ENCODE assay signal across 13 cellular contexts in the genomic region with DNA sequence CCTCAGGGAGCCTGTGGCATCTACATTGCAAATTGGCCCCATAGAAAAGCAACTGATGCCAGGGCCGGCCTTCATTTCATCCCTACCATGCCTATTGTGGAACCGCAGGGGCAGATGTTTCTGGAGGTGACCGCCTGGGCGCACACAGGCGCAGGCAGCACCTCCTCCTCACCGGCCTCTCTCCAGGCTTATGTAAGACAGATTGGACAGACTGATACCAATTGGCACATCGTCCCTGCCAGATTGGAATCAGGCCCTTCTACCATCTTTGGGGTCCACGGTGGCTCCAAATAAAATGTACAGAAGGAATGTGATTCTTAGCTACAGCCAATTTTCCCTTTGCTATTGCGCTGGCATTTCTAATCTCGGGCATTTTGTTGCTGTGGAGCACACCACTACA.
DNase-seq lines count a peak whose midpoint lies in the region; ATAC-seq and TF ChIP-seq lines count a peak whose summit lies in the region.
"Had no signal": no experiment of that assay in that cellular context is flagged by ENCODE, and none has a peak within 500 bp of the region (broad histone marks: within the 10 kb centered on the region; RNA-seq: fewer than 3 reads in every experiment).

No MANE protein-coding gene starts in this region.

- no peaks in the 10 kb centered on the region for H3K36me3 Mint-ChIP-seq in endodermal cell (ENCODE audit: low read depth)
- H3K36me3 Mint-ChIP-seq: CD4-positive, CD25-positive, alpha-beta regulatory T cell; CD8-positive, alpha-beta memory T cell had no signal

- H2BK15ac ChIP-seq in IMR-90 (ENCODE audit: low read depth, low read length) = no peak overlapping the region; the same call in 2 of the 3 replicates

- peak overlapping the region; percentile 30; the same call in 1 of the 2 replicates for H3K18ac ChIP-seq in IMR-90 (ENCODE audit: low read depth, low read length)

- peaks cover 20 to 47% of the 10 kb centered on the region in 2 experiments; a peak in 3 of 4 replicates for H3K79me1 ChIP-seq in IMR-90 (ENCODE audit: low read depth in 1 of 2, low read length in 2 of 2)

- H3K4me1 Mint-ChIP-seq in endodermal cell = peaks cover 3% of the 10 kb centered on the region
- H3K4me1 Mint-ChIP-seq: CD8-positive, alpha-beta memory T cell had no signal

- H2BK120ac ChIP-seq in IMR-90 (ENCODE audit: low read depth, low read length) = peak overlapping the region; percentile 92; the same call in 1 of the 2 replicates

- dilution Hi-C loops in IMR-90 (cut with HindIII; ENCODE audit: low sequenced_read_pairs, unreplicated experiment) = no loop called here

- H4K8ac ChIP-seq in IMR-90 (ENCODE audit: low read depth in 2 of 2, low read length in 2 of 2) = peak overlapping the region in 1 of 2 experiments; percentile 87; a peak in 1 of 4 replicates

- H3K4me3 ChIP-seq in IMR-90 (ENCODE audit: insufficient read depth, low read depth, low read length) (no peak overlapping the region), endodermal cell (ENCODE audit: low read length) (no peak overlapping the region)

- H3K27ac ChIP-seq in IMR-90 (ENCODE audit: insufficient read depth, low read length) (no peak overlapping the region), endodermal cell (ENCODE audit: low read depth, low read length) (no peak overlapping the region)

- CTCF ChIA-PET in IMR-90 (lab: Yijun Ruan, JAX) = interaction anchor here (1.4 to 1.7 kb wide), 2 partner anchors 24 to 408 kb away, joined by 4 to 5 read pairs; no protein-coding TSS in a partner anchor

- WGBS in IMR-90 (ENCODE audit: extremely low coverage in 2 of 2, insufficient read length in 1 of 2), 2 experiments = 97% methylated on average over 5 of the region's 10 CpGs; no CpG with 5 or more reads in 1 of the 2 experiments
- 88 to 92% methylated on average over 9 to 10 of the region's 10 CpGs for WGBS in endodermal cell (ENCODE audit: insufficient coverage in 1 of 2, insufficient read length in 1 of 2), 2 experiments

- peak overlapping the region; percentile 76 for H3K14ac ChIP-seq in IMR-90 (replicated peaks; ENCODE audit: low read depth, low read length)

- H3K36me3 ChIP-seq in IMR-90 (ENCODE audit: control insufficient read depth, insufficient read depth, low read length) (no peaks in the 10 kb centered on the region), endodermal cell (ENCODE audit: control insufficient read depth, insufficient read depth, low read length) (no peaks in the 10 kb centered on the region)
- H3K36me3 ChIP-seq: BE2C had no signal

- intact Hi-C loops in IMR-90 (cut with micrococcal nuclease) = no loop called here

- DNase-seq in IMR-90 (no peak), cerebellar cortex (ENCODE audit: low spot score) (peak; percentile 79), endodermal cell (peak; percentile 33), GM13976 (ENCODE audit: low spot score) (no peak)
- DNase-seq in stimulated activated CD8-positive, alpha-beta memory T cell treated with anti-CD3 and anti-CD28 coated beads, Interleukin-4, amount 100 ng/mL, for 48 hours = no peak
- DNase-seq: ACHN; BE2C; CD4-positive, CD25-positive, alpha-beta regulatory T cell; CD8-positive, alpha-beta memory T cell; COR-L47; GF-D8; HCEC 1CT had no signal

- H4K5ac ChIP-seq in IMR-90 (ENCODE audit: low read depth, low read length) = no peak overlapping the region

- no peak overlapping the region for H3K27ac Mint-ChIP-seq in endodermal cell
- H3K27ac Mint-ChIP-seq: CD4-positive, CD25-positive, alpha-beta regulatory T cell; CD8-positive, alpha-beta memory T cell had no signal

- peaks cover 24% of the 10 kb centered on the region for H3K9me1 ChIP-seq in IMR-90 (ENCODE audit: insufficient read depth, low read length)

- H3K4me1 ChIP-seq in IMR-90 (ENCODE audit: control insufficient read depth, insufficient read depth, low read length) = peaks cover 15% of the 10 kb centered on the region
- no peaks in the 10 kb centered on the region for H3K4me1 ChIP-seq in endodermal cell (ENCODE audit: control insufficient read depth, insufficient read depth, low read length)
- H3K4me1 ChIP-seq: BE2C had no signal

- POLR2A ChIA-PET in IMR-90 (lab: Charles Lee; ENCODE audit: unreplicated experiment) = no interaction called here

- H2BK20ac ChIP-seq in IMR-90 (ENCODE audit: low read depth, low read length) = peak overlapping the region; percentile 88

- H4K91ac ChIP-seq in IMR-90 (ENCODE audit: insufficient read depth, low read depth, low read length) = peak overlapping the region; percentile 88; the same call in 1 of the 2 replicates

- H3K4me3 Mint-ChIP-seq in endodermal cell = no peak overlapping the region
- H3K4me3 Mint-ChIP-seq: CD4-positive, CD25-positive, alpha-beta regulatory T cell; CD8-positive, alpha-beta memory T cell had no signal

- no peak for TF ChIP-seq RAD21 in IMR-90 (IDR thresholded peaks at IDR 0.05; ENCODE audit: low read length)

- no peak overlapping the region for H2AFZ ChIP-seq in IMR-90 (replicated peaks; ENCODE audit: low read length, poor library complexity)

- H2AK5ac ChIP-seq in IMR-90 (ENCODE audit: low read depth, low read length) = peak overlapping the region; percentile 55; the same call in 1 of the 2 replicates

- H3K4ac ChIP-seq in IMR-90 (ENCODE audit: low read depth, low read length) = peak overlapping the region; percentile 86

- H4K20me1 ChIP-seq in IMR-90 (ENCODE audit: insufficient read depth, low read length) = no peaks in the 10 kb centered on the region

- TF ChIP-seq CTCF in IMR-90 (conservative IDR thresholded peaks at IDR 0.05; ENCODE audit: low read depth, low read length) (no peak), endodermal cell (conservative IDR thresholded peaks at IDR 0.05) (no peak), GM13976 (IDR thresholded peaks at IDR 0.05; ENCODE audit: borderline replicate concordance, control extremely low read depth, extremely low read depth, insufficient read depth, missing control alignments) (no peak)

- no peak overlapping the region for H3K23ac ChIP-seq in IMR-90 (ENCODE audit: low read depth, low read length)

- H3K4me2 ChIP-seq in IMR-90 (ENCODE audit: low read depth, low read length) = no peak overlapping the region

- H2AK9ac ChIP-seq in IMR-90 (replicated peaks; ENCODE audit: low read depth, low read length, poor library complexity) = no peak overlapping the region

- H2BK5ac ChIP-seq in IMR-90 (ENCODE audit: low read depth, low read length, poor library complexity, severe bottlenecking) = no peak overlapping the region

- ATAC-seq in IMR-90 (ENCODE audit: low read depth) (no peak), GM21528 (IDR thresholded peaks at IDR 0.05; ENCODE audit: low FRiP score, unreplicated experiment) (no peak)

- no TSS peak for BruUV-seq in IMR-90 (replicated peaks; lab: Mats Ljungman, UMichigan)

- H3K9me3 ChIP-seq in IMR-90 (ENCODE audit: control insufficient read depth, insufficient read depth, low read length) (no peaks in the 10 kb centered on the region), endodermal cell (ENCODE audit: control insufficient read depth, low read length) (no peaks in the 10 kb centered on the region)

- no peak for TF ChIP-seq POLR2A in IMR-90 (IDR thresholded peaks at IDR 0.05; ENCODE audit: low read depth, low read length)

- no peak overlapping the region for H3K56ac ChIP-seq in IMR-90 (ENCODE audit: extremely low read depth, insufficient read depth, low read length)

- H3K27me3 ChIP-seq in IMR-90 (ENCODE audit: control insufficient read depth, insufficient read depth, low read length) (no peaks in the 10 kb centered on the region), endodermal cell (ENCODE audit: control insufficient read depth, insufficient read depth, low read length, poor library complexity, severe bottlenecking) (no peaks in the 10 kb centered on the region)
- H3K27me3 ChIP-seq: BE2C had no signal

- H3K9me3 Mint-ChIP-seq in endodermal cell = peaks cover 4% of the 10 kb centered on the region

- H3K9ac ChIP-seq in IMR-90 (ENCODE audit: low read depth, low read length) (no peak overlapping the region), endodermal cell (ENCODE audit: extremely low read depth, low read length, poor library complexity, severe bottlenecking) (no peak overlapping the region)

- H3K27me3 Mint-ChIP-seq in endodermal cell (ENCODE audit: insufficient read depth) = peaks cover 1% of the 10 kb centered on the region
- H3K27me3 Mint-ChIP-seq: CD4-positive, CD25-positive, alpha-beta regulatory T cell; CD8-positive, alpha-beta memory T cell had no signal

- in situ Hi-C loops in IMR-90 (cut with MboI; ENCODE audit: low sequenced_read_pairs) = no loop called here
- in situ Hi-C loops in GM13976 (cut with MboI; ENCODE audit: low sequenced_read_pairs, unreplicated experiment) = no loop called here

TF ChIP-seq in IMR-90, 13 proteins besides CTCF, POLR2A, EP300 and RAD21:
- TF ChIP-seq MAFK (IDR thresholded peaks at IDR 0.05; ENCODE audit: low read depth, low read length) (no peak), CHD1 (IDR thresholded peaks at IDR 0.05; ENCODE audit: low read depth, low read length) (no peak), RFX5 (IDR thresholded peaks at IDR 0.05; ENCODE audit: low read depth, low read length) (no peak), SMC3 (IDR thresholded peaks at IDR 0.05; ENCODE audit: low read depth, low read length) (no peak)
- TF ChIP-seq, protein P1, sequence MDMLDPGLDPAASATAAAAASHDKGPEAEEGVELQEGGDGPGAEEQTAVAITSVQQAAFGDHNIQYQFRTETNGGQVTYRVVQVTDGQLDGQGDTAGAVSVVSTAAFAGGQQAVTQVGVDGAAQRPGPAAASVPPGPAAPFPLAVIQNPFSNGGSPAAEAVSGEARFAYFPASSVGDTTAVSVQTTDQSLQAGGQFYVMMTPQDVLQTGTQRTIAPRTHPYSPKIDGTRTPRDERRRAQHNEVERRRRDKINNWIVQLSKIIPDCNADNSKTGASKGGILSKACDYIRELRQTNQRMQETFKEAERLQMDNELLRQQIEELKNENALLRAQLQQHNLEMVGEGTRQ (IDR thresholded peaks at IDR 0.05; ENCODE audit: low read depth, low read length) = no peak

Comparison
In these comparisons a context has a peak if more than half of its experiments do, and no peak if none do; other contexts are left out.
1. DNase-seq: peak in cerebellar cortex (single experiment) and endodermal cell (single experiment); none in IMR-90 (single experiment), GM13976 (single experiment) and stimulated activated CD8-positive, alpha-beta memory T cell treated with anti-CD3 and anti-CD28 coated beads, Interleukin-4, amount 100 ng/mL, for 48 hours (single experiment).